In the genomic region with DNA sequence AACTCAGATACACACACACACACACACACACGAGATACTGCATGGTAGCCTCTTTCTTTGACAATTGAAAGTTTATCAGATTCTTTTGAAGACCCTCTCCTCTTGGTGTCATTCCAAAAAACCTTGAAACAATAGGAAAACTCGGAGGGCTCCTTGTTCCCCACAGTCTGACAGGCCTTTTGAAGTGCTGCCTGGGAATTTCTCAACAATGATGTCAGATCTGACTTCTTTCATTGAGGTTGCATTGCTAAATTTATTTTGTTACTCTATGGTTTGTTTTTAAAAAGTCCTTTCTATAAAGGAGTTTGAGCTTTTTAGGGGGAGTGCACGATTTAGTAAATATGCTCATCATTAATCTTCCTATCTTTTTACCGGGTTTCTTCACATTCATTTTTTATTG, we compare ENCODE assay signal across 24 cellular contexts.
"Had no signal": no experiment of that assay in that cellular context is flagged by ENCODE, and none has a peak within 500 bp of the region (broad histone marks: within the 10 kb centered on the region; RNA-seq: fewer than 3 reads in every experiment).

No MANE protein-coding gene starts in this region.

- H3K4me1 Mint-ChIP-seq: natural killer cell; stimulated activated effector memory CD8-positive, alpha-beta T cell treated with anti-CD3 and anti-CD28 coated beads, Interleukin-12 subunit alpha, Interleukin-12 subunit beta, amount 100 ng/mL, for 72 hours had no signal

- H3K27me3 Mint-ChIP-seq: effector memory CD8-positive, alpha-beta T cell had no signal

- H3K4me3 Mint-ChIP-seq: effector memory CD8-positive, alpha-beta T cell; natural killer cell; stimulated activated effector memory CD8-positive, alpha-beta T cell treated with anti-CD3 and anti-CD28 coated beads, Interleukin-12 subunit alpha, Interleukin-12 subunit beta, amount 100 ng/mL, for 72 hours had no signal

- DNase-seq: cortex of kidney; effector memory CD8-positive, alpha-beta T cell; foreskin melanocyte; glutamatergic neuron; heart right ventricle; hippocampal formation; left cardiac atrium; left ventricle myocardium inferior; lower lobe of right lung; natural killer cell; occipital lobe; ovary; posterior cingulate gyrus; psoas muscle; right cardiac atrium; sigmoid colon; stimulated activated CD4-positive, alpha-beta T cell treated with anti-CD3 and anti-CD28 coated beads, Interleukin-2, amount 100 ng/mL, for 24 hours; stimulated activated CD4-positive, alpha-beta T cell treated with anti-CD3 and anti-CD28 coated beads, Interleukin-4, amount 100 ng/mL, for 24 hours; stimulated activated naive CD4-positive, alpha-beta T cell treated with Interleukin-2 at 50 U/mL for 16 hours; stomach; thyroid gland; trophoblast cell had no signal

- H3K36me3 ChIP-seq: heart right ventricle, left ventricle myocardium inferior, lower lobe of right lung, ovary, sigmoid colon, stomach, thyroid gland, vagina had no signal

- H3K27me3 ChIP-seq: heart right ventricle, ovary, sigmoid colon, stomach, thyroid gland, vagina had no signal

- H3K36me3 Mint-ChIP-seq: natural killer cell; stimulated activated effector memory CD8-positive, alpha-beta T cell treated with anti-CD3 and anti-CD28 coated beads, Interleukin-12 subunit alpha, Interleukin-12 subunit beta, amount 100 ng/mL, for 72 hours had no signal

- H3K9me3 ChIP-seq: lower lobe of right lung, ovary, psoas muscle, sigmoid colon, stomach, thyroid gland, vagina had no signal

- H3K4me1 ChIP-seq: heart right ventricle, left ventricle myocardium inferior, lower lobe of right lung, psoas muscle, sigmoid colon, stomach, thyroid gland, vagina had no signal

- H3K27ac Mint-ChIP-seq: effector memory CD8-positive, alpha-beta T cell; natural killer cell; stimulated activated effector memory CD8-positive, alpha-beta T cell treated with anti-CD3 and anti-CD28 coated beads, Interleukin-12 subunit alpha, Interleukin-12 subunit beta, amount 100 ng/mL, for 72 hours had no signal

- ATAC-seq: effector memory CD8-positive, alpha-beta T cell; heart right ventricle; left cardiac atrium; lower lobe of right lung; natural killer cell; psoas muscle; right cardiac atrium; stimulated activated effector memory CD8-positive, alpha-beta T cell treated with anti-CD3 and anti-CD28 coated beads, Interleukin-12 subunit alpha, Interleukin-12 subunit beta, amount 100 ng/mL, for 72 hours had no signal

- H3K27ac ChIP-seq: heart right ventricle, left ventricle myocardium inferior, lower lobe of right lung, ovary, psoas muscle, sigmoid colon, stomach, thyroid gland, vagina had no signal

- H3K4me3 ChIP-seq: heart right ventricle, left ventricle myocardium inferior, lower lobe of right lung, ovary, psoas muscle, sigmoid colon, stomach, thyroid gland, vagina had no signal
